In the genomic region with DNA sequence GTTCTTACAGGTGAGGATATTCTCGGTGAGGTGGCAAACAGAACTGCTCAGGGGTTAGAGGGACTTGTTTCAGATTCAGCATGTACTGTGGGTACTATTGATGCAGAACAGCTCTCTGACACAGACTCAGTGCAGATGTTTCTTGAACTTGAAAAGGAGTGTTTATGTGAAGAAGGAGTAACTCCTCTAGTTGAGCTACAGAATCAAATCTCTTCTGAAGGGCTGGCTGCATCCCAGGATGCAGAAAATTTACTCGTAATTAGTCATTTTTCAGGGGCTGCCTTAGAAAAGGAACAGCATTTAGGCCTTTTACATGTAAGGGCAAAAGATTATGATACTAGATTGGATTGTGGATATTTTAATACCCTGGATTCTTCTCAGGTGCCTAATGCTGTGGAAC, we compare ENCODE assay signal across 9 cellular contexts.
DNase-seq lines count a peak whose midpoint lies in the region; ATAC-seq, FAIRE-seq and TF ChIP-seq lines count a peak whose summit lies in the region.
"Had no signal": no experiment of that assay in that cellular context is flagged by ENCODE, and none has a peak within 500 bp of the region (broad histone marks: within the 10 kb centered on the region; RNA-seq: fewer than 3 reads in every experiment).

No MANE protein-coding gene starts in this region.

- H3K27ac ChIP-seq in A673 (ENCODE audit: low read depth, low read length, poor library complexity, severe bottlenecking) (peak overlapping the region; percentile 34), KOPT-K1 (ENCODE audit: low read depth, low read length, poor library complexity, severe bottlenecking) (peak overlapping the region; percentile 28), endodermal cell (ENCODE audit: low read depth, low read length) (no peak overlapping the region), neural cell (ENCODE audit: low read length) (no peak overlapping the region), pancreas (no peak overlapping the region)

- peaks cover 8% of the 10 kb centered on the region for H3F3A ChIP-seq in neural cell (ENCODE audit: insufficient read depth, low read length, poor library complexity, severe bottlenecking)

- no TSS peak for BruUV-seq in A673 (replicated peaks; lab: Mats Ljungman, UMichigan)

- H3K36me3 Mint-ChIP-seq in endodermal cell (ENCODE audit: low read depth) = peaks cover 32% of the 10 kb centered on the region

- CTCF ChIA-PET in A673 (lab: Charles Lee) = interaction anchor here (0.6 to 2.4 kb wide), 16 partner anchors 9 to 314 kb away, joined by 3 to 26 read pairs (median 5); no protein-coding TSS in a partner anchor

- TF ChIP-seq RAD21 in neural cell (conservative IDR thresholded peaks at IDR 0.05) = no peak

- H3K27me3 ChIP-seq in A673 (replicated peaks; ENCODE audit: insufficient read depth, low read depth, low read length, poor library complexity) = no peaks in the 10 kb centered on the region
- no peaks in the 10 kb centered on the region for H3K27me3 ChIP-seq in endodermal cell (ENCODE audit: control insufficient read depth, insufficient read depth, low read length, poor library complexity, severe bottlenecking)
- H3K27me3 ChIP-seq in neural cell (ENCODE audit: insufficient read depth, low read depth, low read length) = no peaks in the 10 kb centered on the region
- no peaks in the 10 kb centered on the region for H3K27me3 ChIP-seq in pancreas
- H3K27me3 ChIP-seq: tibial nerve had no signal

- ATAC-seq in pancreas = no peak
- no peak for ATAC-seq in HG02981 (IDR thresholded peaks at IDR 0.05; ENCODE audit: unreplicated experiment)
- no peak for ATAC-seq in GM18511 (IDR thresholded peaks at IDR 0.05; ENCODE audit: unreplicated experiment)

- 75 to 78% methylated on average over 2 of the region's 2 CpGs for WGBS in endodermal cell (ENCODE audit: insufficient coverage in 1 of 2, insufficient read length in 1 of 2), 2 experiments
- 16 to 21% methylated on average over 2 of the region's 2 CpGs for WGBS in pancreas, 2 donors

- peaks cover 19% of the 10 kb centered on the region for H4K20me1 ChIP-seq in neural cell (ENCODE audit: insufficient read depth)

- no peak for TF ChIP-seq EP300 in neural cell (conservative IDR thresholded peaks at IDR 0.05; ENCODE audit: poor library complexity, severe bottlenecking)

- POLR2A ChIA-PET in A673 (lab: Charles Lee; ENCODE audit: low non-redundant PET) = interaction anchor here (0.6 kb wide), 1 partner anchor 16 kb away, joined by 3 read pairs; no protein-coding TSS in a partner anchor

- H3K27ac Mint-ChIP-seq in endodermal cell = no peak overlapping the region

- no peaks in the 10 kb centered on the region for H3K9me3 ChIP-seq in A673 (ENCODE audit: low read depth, low read length, poor library complexity, severe bottlenecking)
- H3K9me3 ChIP-seq in KOPT-K1 (ENCODE audit: insufficient read depth, low read length, poor library complexity, severe bottlenecking) = no peaks in the 10 kb centered on the region
- H3K9me3 ChIP-seq in endodermal cell (ENCODE audit: control insufficient read depth, low read length) = no peaks in the 10 kb centered on the region
- no peaks in the 10 kb centered on the region for H3K9me3 ChIP-seq in neural cell (ENCODE audit: low read length)
- H3K9me3 ChIP-seq in pancreas = no peaks in the 10 kb centered on the region
- H3K9me3 ChIP-seq: tibial nerve had no signal

- no peaks in the 10 kb centered on the region for H3K9me2 ChIP-seq in neural cell (ENCODE audit: insufficient read depth, low read length)

- peaks cover 4% of the 10 kb centered on the region for H3K36me3 ChIP-seq in A673 (ENCODE audit: insufficient read depth, low read length, poor library complexity, severe bottlenecking)
- H3K36me3 ChIP-seq in KOPT-K1 (ENCODE audit: insufficient read depth, low read length) = peaks cover 53% of the 10 kb centered on the region
- H3K36me3 ChIP-seq in endodermal cell (ENCODE audit: control insufficient read depth, insufficient read depth, low read length) = peaks cover 41% of the 10 kb centered on the region
- H3K36me3 ChIP-seq in neural cell (ENCODE audit: insufficient read depth, low read length) = no peaks in the 10 kb centered on the region
- H3K36me3 ChIP-seq in pancreas = no peaks in the 10 kb centered on the region

- peak overlapping the region; percentile 75 for H3K4me3 Mint-ChIP-seq in endodermal cell

- no peak for DNase-seq in A673 (ENCODE audit: low spot score)
- no peak for DNase-seq in endodermal cell
- no peak for DNase-seq in pancreas
- DNase-seq in NCI-H1092 treated with DMSO at 0.1 percent for 48 hours (lab: John Stamatoyannopoulos, UW) = no peak

- intact Hi-C loops in A673 (cut with micrococcal nuclease; ENCODE audit: unreplicated experiment) (loop anchor here (2.0 kb wide), 1 partner anchor 145 kb away; no protein-coding TSS in a partner anchor), pancreas (cut with DNase I) (no loop called here)

- H3K79me2 ChIP-seq in neural cell (replicated peaks; ENCODE audit: insufficient read depth, low read length) = peaks cover 56% of the 10 kb centered on the region

- TF ChIP-seq CTCF in A673 (conservative IDR thresholded peaks at IDR 0.05; ENCODE audit: low read depth, low read length) = no peak
- no peak for TF ChIP-seq CTCF in endodermal cell (conservative IDR thresholded peaks at IDR 0.05)
- no peak for TF ChIP-seq CTCF in neural cell (IDR thresholded peaks at IDR 0.05; ENCODE audit: poor library complexity, severe bottlenecking)
- no peak for TF ChIP-seq CTCF in pancreas (IDR thresholded peaks at IDR 0.05)

- no peaks in the 10 kb centered on the region for H3K27me3 Mint-ChIP-seq in endodermal cell (ENCODE audit: insufficient read depth)

- FAIRE-seq in pancreas (lab: Jason Lieb, UNC) = no peak

- H3K9ac ChIP-seq in endodermal cell (ENCODE audit: extremely low read depth, low read length, poor library complexity, severe bottlenecking) (peak overlapping the region; percentile 0), neural cell (ENCODE audit: low read length) (peak overlapping the region; percentile 15)

- H3K4me1 ChIP-seq in A673 (ENCODE audit: insufficient read depth, low read length, poor library complexity, severe bottlenecking) (peaks cover 52% of the 10 kb centered on the region), endodermal cell (ENCODE audit: control insufficient read depth, insufficient read depth, low read length) (peaks cover 21% of the 10 kb centered on the region), pancreas (peaks cover 35 to 50% (median 38%) of the 10 kb centered on the region in 3 donors)

- peak overlapping the region; percentile 70 for H3K4me2 ChIP-seq in neural cell (ENCODE audit: low read length)

- peaks cover 55% of the 10 kb centered on the region for H3K4me1 Mint-ChIP-seq in endodermal cell

- H3K9me3 Mint-ChIP-seq in endodermal cell = no peaks in the 10 kb centered on the region

- no peak overlapping the region for H2AFZ ChIP-seq in neural cell (ENCODE audit: low read depth, low read length)

- H3K4me3 ChIP-seq in A673 (ENCODE audit: low read depth, low read length, poor library complexity, severe bottlenecking) = peak overlapping the region; percentile 93
- H3K4me3 ChIP-seq in endodermal cell (ENCODE audit: low read length) = peak overlapping the region; percentile 89
- H3K4me3 ChIP-seq in neural cell (ENCODE audit: low read length) = peak overlapping the region; percentile 89
- H3K4me3 ChIP-seq in pancreas = peak overlapping the region in 2 of 4 donors; percentile 92 to 96
- H3K4me3 ChIP-seq: tibial nerve had no signal

TF ChIP-seq in neural cell, 6 proteins besides CTCF, POLR2A, EP300 and RAD21:
- TF ChIP-seq EZH2 (IDR thresholded peaks at IDR 0.05; ENCODE audit: borderline replicate concordance, insufficient read depth, low read length, poor library complexity, severe bottlenecking) (no peak), POLR2AphosphoS5 (IDR thresholded peaks at IDR 0.05) (no peak), TAF1 (IDR thresholded peaks at IDR 0.05; ENCODE audit: low read depth) (no peak), MXI1 (conservative IDR thresholded peaks at IDR 0.05; ENCODE audit: poor library complexity, severe bottlenecking) (no peak), SMC3 (conservative IDR thresholded peaks at IDR 0.05; ENCODE audit: poor library complexity) (no peak)
- TF ChIP-seq, protein P1, sequence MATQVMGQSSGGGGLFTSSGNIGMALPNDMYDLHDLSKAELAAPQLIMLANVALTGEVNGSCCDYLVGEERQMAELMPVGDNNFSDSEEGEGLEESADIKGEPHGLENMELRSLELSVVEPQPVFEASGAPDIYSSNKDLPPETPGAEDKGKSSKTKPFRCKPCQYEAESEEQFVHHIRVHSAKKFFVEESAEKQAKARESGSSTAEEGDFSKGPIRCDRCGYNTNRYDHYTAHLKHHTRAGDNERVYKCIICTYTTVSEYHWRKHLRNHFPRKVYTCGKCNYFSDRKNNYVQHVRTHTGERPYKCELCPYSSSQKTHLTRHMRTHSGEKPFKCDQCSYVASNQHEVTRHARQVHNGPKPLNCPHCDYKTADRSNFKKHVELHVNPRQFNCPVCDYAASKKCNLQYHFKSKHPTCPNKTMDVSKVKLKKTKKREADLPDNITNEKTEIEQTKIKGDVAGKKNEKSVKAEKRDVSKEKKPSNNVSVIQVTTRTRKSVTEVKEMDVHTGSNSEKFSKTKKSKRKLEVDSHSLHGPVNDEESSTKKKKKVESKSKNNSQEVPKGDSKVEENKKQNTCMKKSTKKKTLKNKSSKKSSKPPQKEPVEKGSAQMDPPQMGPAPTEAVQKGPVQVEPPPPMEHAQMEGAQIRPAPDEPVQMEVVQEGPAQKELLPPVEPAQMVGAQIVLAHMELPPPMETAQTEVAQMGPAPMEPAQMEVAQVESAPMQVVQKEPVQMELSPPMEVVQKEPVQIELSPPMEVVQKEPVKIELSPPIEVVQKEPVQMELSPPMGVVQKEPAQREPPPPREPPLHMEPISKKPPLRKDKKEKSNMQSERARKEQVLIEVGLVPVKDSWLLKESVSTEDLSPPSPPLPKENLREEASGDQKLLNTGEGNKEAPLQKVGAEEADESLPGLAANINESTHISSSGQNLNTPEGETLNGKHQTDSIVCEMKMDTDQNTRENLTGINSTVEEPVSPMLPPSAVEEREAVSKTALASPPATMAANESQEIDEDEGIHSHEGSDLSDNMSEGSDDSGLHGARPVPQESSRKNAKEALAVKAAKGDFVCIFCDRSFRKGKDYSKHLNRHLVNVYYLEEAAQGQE (IDR thresholded peaks at IDR 0.05; ENCODE audit: borderline replicate concordance) = no peak

Comparison
In these comparisons a context has a peak if more than half of its experiments do, and no peak if none do; other contexts are left out.
1. H3K27ac ChIP-seq: peak in A673 (single experiment) and KOPT-K1 (single experiment); none in endodermal cell (single experiment), neural cell (single experiment) and pancreas (0 of 4).